Comparison of ENCODE assay signal across 30 cellular contexts in the genomic region with DNA sequence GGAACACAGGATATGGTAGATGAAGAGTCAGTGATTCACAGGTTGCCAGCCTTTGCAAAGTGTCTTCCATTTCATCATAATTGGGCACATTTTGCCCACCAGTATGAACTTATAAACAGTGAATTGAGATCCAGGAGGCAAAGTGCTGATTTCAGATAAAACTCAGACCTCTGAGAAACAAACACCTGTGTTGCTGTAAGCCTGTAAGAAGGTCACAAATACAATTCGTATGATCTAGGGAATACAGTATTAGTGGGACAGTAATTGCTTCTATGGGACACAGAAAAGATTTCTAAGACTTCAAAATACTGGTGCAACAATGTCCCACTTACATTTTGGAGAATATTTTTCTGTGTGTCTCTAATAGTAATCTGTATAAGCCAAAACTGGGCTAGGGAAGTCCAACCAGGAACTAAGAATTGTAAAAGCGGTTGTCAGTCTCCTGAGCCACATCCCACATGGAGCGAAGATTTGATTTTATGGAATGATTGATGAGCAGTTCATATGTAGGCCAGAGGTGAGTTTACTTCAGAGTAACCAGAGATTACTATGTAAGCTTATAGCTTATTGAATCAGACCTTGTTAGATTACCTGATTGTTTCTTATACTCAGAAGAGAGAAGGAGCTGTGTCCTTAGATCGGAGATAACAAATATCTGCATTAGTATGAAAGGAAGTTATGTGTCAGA.
"Had no signal": no experiment of that assay in that cellular context is flagged by ENCODE, and none has a peak within 500 bp of the region (broad histone marks: within the 10 kb centered on the region; RNA-seq: fewer than 3 reads in every experiment).

No MANE protein-coding gene starts in this region.

- ATAC-seq: activated CD4-positive, alpha-beta T cell treated with anti-CD3 and anti-CD28 coated beads for 36 hours; activated CD8-positive, alpha-beta memory T cell treated with anti-CD3 and anti-CD28 coated beads, Interleukin-2, amount 10 ng/mL, durations not matched to agents 7 days and 5 days; activated CD8-positive, alpha-beta T cell treated with anti-CD3 and anti-CD28 coated beads, Interleukin-2, amount 10 ng/mL, durations not matched to agents 7 days and 5 days; activated naive CD4-positive, alpha-beta T cell treated with anti-CD3 and anti-CD28 coated beads, Interleukin-2, amount 50 U/mL, for 72 hours; effector memory CD8-positive, alpha-beta T cell; gastroesophageal sphincter had no signal

- H3K4me1 Mint-ChIP-seq: activated CD4-positive, alpha-beta T cell treated with anti-CD3 and anti-CD28 coated beads for 36 hours; activated CD4-positive, alpha-beta T cell treated with anti-CD3 and anti-CD28 coated beads, Interleukin-2, amount 10 ng/mL, durations not matched to agents 24 days and 14 days; activated CD8-positive, alpha-beta memory T cell treated with anti-CD3 and anti-CD28 coated beads, Interleukin-2, amount 10 ng/mL, durations not matched to agents 7 days and 5 days; activated naive CD4-positive, alpha-beta T cell treated with anti-CD3 and anti-CD28 coated beads, Interleukin-2, amount 10 ng/mL, durations not matched to agents 7 days and 5 days; activated naive CD8-positive, alpha-beta T cell treated with anti-CD3 and anti-CD28 coated beads, Interleukin-2, amount 10 ng/mL, durations not matched to agents 7 days and 5 days; central memory CD8-positive, alpha-beta T cell had no signal

- H3K27me3 Mint-ChIP-seq: activated CD4-positive, alpha-beta memory T cell treated with anti-CD3 and anti-CD28 coated beads for 36 hours; activated CD4-positive, alpha-beta T cell treated with anti-CD3 and anti-CD28 coated beads for 36 hours; activated CD4-positive, alpha-beta T cell treated with anti-CD3 and anti-CD28 coated beads, Interleukin-2, amount 10 ng/mL, durations not matched to agents 24 days and 14 days; activated CD8-positive, alpha-beta memory T cell treated with anti-CD3 and anti-CD28 coated beads, Interleukin-2, amount 10 ng/mL, durations not matched to agents 7 days and 5 days; activated naive CD4-positive, alpha-beta T cell treated with anti-CD3 and anti-CD28 coated beads, Interleukin-2, amount 10 ng/mL, durations not matched to agents 7 days and 5 days; activated naive CD8-positive, alpha-beta T cell treated with anti-CD3 and anti-CD28 coated beads, Interleukin-2, amount 10 ng/mL, durations not matched to agents 7 days and 5 days; central memory CD8-positive, alpha-beta T cell; effector memory CD8-positive, alpha-beta T cell had no signal

- H3K9me3 ChIP-seq: ascending aorta, esophagus squamous epithelium, gastroesophageal sphincter had no signal

- H3K27ac ChIP-seq: ascending aorta, brain microvascular endothelial cell, coronary artery, epithelial cell of prostate, esophagus squamous epithelium, gastroesophageal sphincter had no signal

- H3K4me3 Mint-ChIP-seq: activated CD4-positive, alpha-beta memory T cell treated with anti-CD3 and anti-CD28 coated beads for 36 hours; activated CD4-positive, alpha-beta T cell treated with anti-CD3 and anti-CD28 coated beads for 36 hours; activated CD4-positive, alpha-beta T cell treated with anti-CD3 and anti-CD28 coated beads, Interleukin-2, amount 10 ng/mL, durations not matched to agents 24 days and 14 days; activated CD8-positive, alpha-beta memory T cell treated with anti-CD3 and anti-CD28 coated beads, Interleukin-2, amount 10 ng/mL, durations not matched to agents 7 days and 5 days; activated CD8-positive, alpha-beta T cell treated with anti-CD3 and anti-CD28 coated beads, Interleukin-2, amount 10 ng/mL, durations not matched to agents 7 days and 5 days; activated naive CD4-positive, alpha-beta T cell treated with anti-CD3 and anti-CD28 coated beads, Interleukin-2, amount 10 ng/mL, durations not matched to agents 7 days and 5 days; activated naive CD8-positive, alpha-beta T cell treated with anti-CD3 and anti-CD28 coated beads, Interleukin-2, amount 10 ng/mL, durations not matched to agents 7 days and 5 days; activated T-helper 1 cell treated with anti-CD3 and anti-CD28 coated beads, Interleukin-12 subunit alpha, Interleukin-12 subunit beta, Interleukin-2, Interleukin-4 antibody, amounts not matched to agents 30 ng/mL and 10 ng/mL and 1 ng/mL, durations not matched to agents 14 hours and 24 hours and 36 hours; central memory CD8-positive, alpha-beta T cell; effector memory CD8-positive, alpha-beta T cell had no signal

- H3K27ac Mint-ChIP-seq: activated CD4-positive, alpha-beta memory T cell treated with anti-CD3 and anti-CD28 coated beads for 36 hours; activated CD4-positive, alpha-beta T cell treated with anti-CD3 and anti-CD28 coated beads for 36 hours; activated CD4-positive, alpha-beta T cell treated with anti-CD3 and anti-CD28 coated beads, Interleukin-2, amount 10 ng/mL, durations not matched to agents 24 days and 14 days; activated CD8-positive, alpha-beta memory T cell treated with anti-CD3 and anti-CD28 coated beads, Interleukin-2, amount 10 ng/mL, durations not matched to agents 7 days and 5 days; activated CD8-positive, alpha-beta T cell treated with anti-CD3 and anti-CD28 coated beads, Interleukin-2, amount 10 ng/mL, durations not matched to agents 7 days and 5 days; activated naive CD4-positive, alpha-beta T cell treated with anti-CD3 and anti-CD28 coated beads, Interleukin-2, amount 10 ng/mL, durations not matched to agents 7 days and 5 days; activated naive CD4-positive, alpha-beta T cell treated with anti-CD3 and anti-CD28 coated beads, Interleukin-2, amount 50 U/mL, for 72 hours; activated naive CD8-positive, alpha-beta T cell treated with anti-CD3 and anti-CD28 coated beads, Interleukin-2, amount 10 ng/mL, durations not matched to agents 7 days and 5 days; activated T-helper 1 cell treated with anti-CD3 and anti-CD28 coated beads, Interleukin-12 subunit alpha, Interleukin-12 subunit beta, Interleukin-2, Interleukin-4 antibody, amounts not matched to agents 30 ng/mL and 10 ng/mL and 1 ng/mL, durations not matched to agents 14 hours and 24 hours and 36 hours; activated T-helper 2 cell treated with anti-CD3 and anti-CD28 coated beads, Interferon-gamma antibody, Interleukin-2, Interleukin-4, amounts not matched to agents 10 μg/mL and 5 μg/mL and 100 μg/mL, durations not matched to agents 14 hours and 24 hours and 36 hours; effector memory CD8-positive, alpha-beta T cell had no signal

- H3K27me3 ChIP-seq: ascending aorta, brain microvascular endothelial cell, esophagus squamous epithelium, gastroesophageal sphincter had no signal

- H3K36me3 ChIP-seq: ascending aorta, brain microvascular endothelial cell, esophagus squamous epithelium, gastroesophageal sphincter had no signal

- H3K4me3 ChIP-seq: ascending aorta, coronary artery, esophagus squamous epithelium, gastroesophageal sphincter had no signal

- H3K36me3 Mint-ChIP-seq: activated CD4-positive, alpha-beta memory T cell treated with anti-CD3 and anti-CD28 coated beads for 36 hours; activated CD8-positive, alpha-beta memory T cell treated with anti-CD3 and anti-CD28 coated beads, Interleukin-2, amount 10 ng/mL, durations not matched to agents 7 days and 5 days; activated naive CD4-positive, alpha-beta T cell treated with anti-CD3 and anti-CD28 coated beads, Interleukin-2, amount 10 ng/mL, durations not matched to agents 7 days and 5 days; activated naive CD8-positive, alpha-beta T cell treated with anti-CD3 and anti-CD28 coated beads, Interleukin-2, amount 10 ng/mL, durations not matched to agents 7 days and 5 days had no signal

- H3K4me1 ChIP-seq: ascending aorta, esophagus squamous epithelium, gastroesophageal sphincter had no signal

- DNase-seq: activated CD4-positive, alpha-beta memory T cell treated with anti-CD3 and anti-CD28 coated beads for 36 hours; activated CD4-positive, alpha-beta T cell treated with anti-CD3 and anti-CD28 coated beads for 36 hours; activated CD4-positive, alpha-beta T cell treated with anti-CD3 and anti-CD28 coated beads, Interleukin-2, amount 10 ng/mL, durations not matched to agents 24 days and 14 days; activated CD4-positive, CD25-positive, alpha-beta regulatory T cell; activated CD4-positive, CD25-positive, alpha-beta regulatory T cell treated with anti-CD3 and anti-CD28 coated beads, Interleukin-2, amount 50 U/mL, for 72 hours; activated CD8-positive, alpha-beta memory T cell treated with anti-CD3 and anti-CD28 coated beads, Interleukin-2, amount 10 ng/mL, durations not matched to agents 7 days and 5 days; activated CD8-positive, alpha-beta memory T cell treated with anti-CD3 and anti-CD28 coated beads, Interleukin-2, amount 50 U/mL, for 4 hours; activated CD8-positive, alpha-beta T cell treated with anti-CD3 and anti-CD28 coated beads, Interleukin-2, amount 10 ng/mL, durations not matched to agents 7 days and 5 days; activated gamma-delta T cell; activated naive CD4-positive, alpha-beta T cell; activated naive CD4-positive, alpha-beta T cell treated with anti-CD3 and anti-CD28 coated beads, Interleukin-2, amount 10 ng/mL, durations not matched to agents 7 days and 5 days; activated naive CD8-positive, alpha-beta T cell treated with anti-CD3 and anti-CD28 coated beads, Interleukin-2, amount 10 ng/mL, durations not matched to agents 7 days and 5 days; activated T-cell treated with anti-CD3 and anti-CD28 coated beads, Interleukin-2, amount 50 U/mL, for 1 hour; activated T-cell treated with anti-CD3 and anti-CD28 coated beads, Interleukin-2, amount 50 U/mL, for 48 hours; brain microvascular endothelial cell; dermis blood vessel endothelial cell; effector CD4-positive, alpha-beta T cell; effector memory CD8-positive, alpha-beta T cell; esophagus squamous epithelium; foreskin melanocyte; head of caudate nucleus; T-helper 2 cell had no signal
